ENCODE assay signal across 13 cellular contexts in the genomic region with DNA sequence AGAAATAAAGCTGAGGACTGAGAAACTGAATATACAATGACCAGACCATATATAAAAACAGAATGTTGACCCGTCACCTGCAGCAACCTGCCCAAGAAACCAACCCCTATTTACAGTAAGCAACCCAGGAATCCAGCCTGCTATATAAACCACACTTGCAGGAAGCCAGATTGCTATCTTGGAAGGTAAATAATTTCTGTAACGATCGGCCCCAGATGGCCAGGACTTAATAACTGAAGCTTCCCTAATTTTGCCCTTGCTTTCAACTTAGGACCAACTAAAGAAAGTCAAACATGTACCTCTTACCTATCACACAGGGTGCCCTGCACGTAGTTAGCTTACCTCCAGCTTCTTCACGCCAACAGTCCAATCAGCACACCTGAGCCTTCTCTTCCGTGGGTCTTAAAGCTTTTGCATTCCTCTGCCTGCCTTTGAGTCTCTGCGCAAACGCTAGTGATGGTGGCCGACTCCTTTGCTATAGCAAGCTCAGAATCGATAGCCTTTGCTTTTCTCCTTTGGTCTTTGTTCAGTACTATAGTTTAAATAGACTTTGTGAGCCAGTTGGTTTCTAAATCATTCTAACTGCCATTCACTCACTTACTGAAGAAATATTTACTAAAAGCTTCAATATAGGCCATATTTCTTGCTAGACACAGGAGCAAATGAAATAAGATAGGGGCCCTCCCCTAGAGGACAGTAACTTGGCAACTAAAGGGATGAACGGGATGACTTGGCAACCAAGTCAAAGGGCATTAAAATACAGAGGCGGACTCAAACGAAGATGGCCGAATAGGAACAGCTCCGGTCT. TPM values are rescaled to one million over a fixed set of nuclear protein-coding genes. Genes with fewer than 3 reads are reported as not detected.
A peak's percentile ranks its signal among the peaks of the same experiment; 100 is the strongest.
DNase-seq lines count a peak whose midpoint lies in the region; ATAC-seq, FAIRE-seq and TF ChIP-seq lines count a peak whose summit lies in the region.
"Had no signal": no experiment of that assay in that cellular context is flagged by ENCODE, and none has a peak within 500 bp of the region (broad histone marks: within the 10 kb centered on the region; RNA-seq: fewer than 3 reads in every experiment).

No MANE protein-coding gene starts in this region.

- DNase-seq in CD8-positive, alpha-beta T cell: no peak
- DNase-seq in H7: peak; percentile 22
- DNase-seq in K562 (ENCODE audit: extremely low read depth in 1 of 4, low spot score in 3 of 4): no peak
- no peak for DNase-seq in Kasumi-1 (lab: John Stamatoyannopoulos, UW)
- no peak for DNase-seq in DMS153 (lab: John Stamatoyannopoulos, UW)
- DNase-seq in GDM1 (lab: John Stamatoyannopoulos, UW): no peak
- DNase-seq: activated B cell treated with CpG ODN at 0.5 μM for 24 hours; effector memory CD4-positive, alpha-beta T cell; stimulated activated CD4-positive, alpha-beta T cell treated with anti-CD3 and anti-CD28 coated beads, Interleukin-1b, Interleukin-23, amount 100 ng/mL, for 48 hours had no signal

- CTCF ChIA-PET in CD8-positive, alpha-beta T cell (lab: Charles Lee): no interaction called here
- CTCF ChIA-PET in K562 (lab: Yijun Ruan, JAX; ENCODE audit: low intra/inter-chr PET ratio): no interaction called here

- peak overlapping the region; percentile 68 for H2AFZ ChIP-seq in K562 (ENCODE audit: low read depth, low read length)

- TF ChIP-seq RAD21 in K562 (CRISPR knock-in tag; conservative IDR thresholded peaks at IDR 0.05 in 1 of 2, IDR thresholded peaks at IDR 0.05 in 1 of 2): no peak

- H4K20me1 ChIP-seq in K562 (replicated peaks; ENCODE audit: control insufficient read depth, insufficient read depth, low read length): no peaks in the 10 kb centered on the region

- TF ChIP-seq EP300 in K562 (IDR thresholded peaks at IDR 0.05; ENCODE audit: low read length): no peak

- TSS peak; percentile 31 for BruUV-seq in K562 (replicated peaks; lab: Mats Ljungman, UMichigan)

- POLR2A ChIA-PET in CD8-positive, alpha-beta T cell (lab: Charles Lee): interaction anchor here (0.7 to 1.2 kb wide), 3 partner anchors 27 to 32 kb away, joined by 3 to 4 read pairs (median 3); a partner anchor contains a TSS
- POLR2A ChIA-PET in K562 (lab: Yijun Ruan, JAX): interaction anchor here (0.7 to 1.5 kb wide), 5 partner anchors 8 to 508 kb away, joined by 3 to 4 read pairs (median 3); no protein-coding TSS in a partner anchor

- no peak for FAIRE-seq in K562 (lab: Jason Lieb, UNC)
- FAIRE-seq: GM18507 had no signal

- WGBS in K562 (ENCODE audit: insufficient coverage, low coverage, missing lambda C conversion rate): 85% methylated on average over 15 of the region's 15 CpGs

- H3K27ac Mint-ChIP-seq in CD8-positive, alpha-beta T cell: peak overlapping the region; percentile 75
- H3K27ac Mint-ChIP-seq: activated B cell treated with CpG ODN at 0.5 μM for 24 hours had no signal

- H3K9me3 Mint-ChIP-seq in CD8-positive, alpha-beta T cell: no peaks in the 10 kb centered on the region
- H3K9me3 Mint-ChIP-seq: activated B cell treated with CpG ODN at 0.5 μM for 24 hours had no signal

- ATAC-seq in CD8-positive, alpha-beta T cell: no peak
- ATAC-seq in K562: peak; percentile 81
- ATAC-seq in GM18907 (IDR thresholded peaks at IDR 0.05; ENCODE audit: unreplicated experiment): no peak

- intact Hi-C loops in CD8-positive, alpha-beta T cell (cut with DNase I, micrococcal nuclease): no loop called here
- intact Hi-C loops in K562 (cut with micrococcal nuclease): no loop called here

- peaks cover 13% of the 10 kb centered on the region for H3K4me1 ChIP-seq in CD8-positive, alpha-beta T cell (ENCODE audit: insufficient read depth, low read length)
- H3K4me1 ChIP-seq in K562 (replicated peaks in 1 of 2; ENCODE audit: control insufficient read depth in 2 of 2, insufficient read depth in 2 of 2, low read length in 2 of 2): peaks cover 12 to 30% of the 10 kb centered on the region in 2 experiments; a peak in 4 of 5 replicates
- no peaks in the 10 kb centered on the region for H3K4me1 ChIP-seq in mucosa of rectum (ENCODE audit: control insufficient read depth in 2 of 2, insufficient read depth in 2 of 2, low read length in 2 of 2)

- H3K9me3 ChIP-seq in CD8-positive, alpha-beta T cell (ENCODE audit: low read length): no peaks in the 10 kb centered on the region
- H3K9me3 ChIP-seq in K562 (replicated peaks; ENCODE audit: control insufficient read depth, insufficient read depth, low read depth, low read length) (no peaks in the 10 kb centered on the region), mucosa of rectum (ENCODE audit: control insufficient read depth in 2 of 2, low read length in 2 of 2) (no peaks in the 10 kb centered on the region)
- H3K9me3 ChIP-seq: neutrophil had no signal

- in situ Hi-C loops in K562 (cut with MboI): no loop called here

- H3K27me3 Mint-ChIP-seq in CD8-positive, alpha-beta T cell (ENCODE audit: low read depth): no peaks in the 10 kb centered on the region
- H3K27me3 Mint-ChIP-seq: activated B cell treated with CpG ODN at 0.5 μM for 24 hours had no signal

- no peak for TF ChIP-seq POLR2A in K562 (conservative IDR thresholded peaks at IDR 0.05)

- H3K4me1 Mint-ChIP-seq in CD8-positive, alpha-beta T cell (ENCODE audit: low read depth): peaks cover 24% of the 10 kb centered on the region
- H3K4me1 Mint-ChIP-seq: activated B cell treated with CpG ODN at 0.5 μM for 24 hours had no signal

- no peaks in the 10 kb centered on the region for H3K79me2 ChIP-seq in K562 (ENCODE audit: control insufficient read depth, insufficient read depth, low read length)

- H3K36me3 ChIP-seq in CD8-positive, alpha-beta T cell (ENCODE audit: insufficient read depth, low read length): no peaks in the 10 kb centered on the region
- H3K36me3 ChIP-seq in H7 (replicated peaks; ENCODE audit: control insufficient read depth, insufficient read depth, low read length) (no peaks in the 10 kb centered on the region), K562 (ENCODE audit: control insufficient read depth, insufficient read depth, low read length) (peaks cover 11% of the 10 kb centered on the region; the same call in 1 of the 3 replicates), mucosa of rectum (ENCODE audit: control insufficient read depth in 2 of 2, insufficient read depth in 2 of 2, low read length in 2 of 2) (no peaks in the 10 kb centered on the region)
- H3K36me3 ChIP-seq: neutrophil had no signal

- H3K27ac ChIP-seq in CD8-positive, alpha-beta T cell (ENCODE audit: low read depth, low read length): no peak overlapping the region
- peak overlapping the region; percentile 21; the same call in 2 of the 3 replicates for H3K27ac ChIP-seq in K562 (ENCODE audit: extremely low read depth, low read depth, low read length)
- no peak overlapping the region for H3K27ac ChIP-seq in mucosa of rectum (ENCODE audit: low read depth in 2 of 2, low read length in 2 of 2)
- H3K27ac ChIP-seq: neutrophil had no signal

- H3K9ac ChIP-seq in K562 (ENCODE audit: insufficient read depth in 1 of 2, low read depth in 2 of 2, low read length in 2 of 2) (no peak overlapping the region), mucosa of rectum (ENCODE audit: low read depth in 1 of 2, low read length in 2 of 2) (no peak overlapping the region)

- peak overlapping the region; percentile 50; the same call in 1 of the 2 replicates for H3K4me2 ChIP-seq in K562 (ENCODE audit: insufficient read depth, low read length)

- no peaks in the 10 kb centered on the region for H3K27me3 ChIP-seq in CD8-positive, alpha-beta T cell (ENCODE audit: insufficient read depth, low read length)
- no peaks in the 10 kb centered on the region for H3K27me3 ChIP-seq in H7 (ENCODE audit: control insufficient read depth, insufficient read depth, low read length)
- no peaks in the 10 kb centered on the region for H3K27me3 ChIP-seq in K562 (ENCODE audit: control insufficient read depth in 2 of 2, insufficient read depth in 2 of 2, low read length in 2 of 2)
- H3K27me3 ChIP-seq in mucosa of rectum (ENCODE audit: control insufficient read depth in 2 of 2, insufficient read depth in 2 of 2, low read length in 2 of 2): no peaks in the 10 kb centered on the region
- H3K27me3 ChIP-seq: neutrophil had no signal

- no peaks in the 10 kb centered on the region for H3K9me1 ChIP-seq in K562 (ENCODE audit: control insufficient read depth, insufficient read depth, low read length)

- H3K36me3 Mint-ChIP-seq in CD8-positive, alpha-beta T cell: peaks cover 16% of the 10 kb centered on the region

- peak overlapping the region; percentile 64 for H3K4me3 Mint-ChIP-seq in CD8-positive, alpha-beta T cell
- H3K4me3 Mint-ChIP-seq: activated B cell treated with CpG ODN at 0.5 μM for 24 hours had no signal

- no peak for TF ChIP-seq CTCF in CD8-positive, alpha-beta T cell (IDR thresholded peaks at IDR 0.05)
- no peak for TF ChIP-seq CTCF in K562 (IDR thresholded peaks at IDR 0.05 in 2 of 3, conservative IDR thresholded peaks at IDR 0.05 in 1 of 3; ENCODE audit: insufficient read depth in 2 of 3, low read depth in 1 of 3, low read length in 3 of 3)

- H3K4me3 ChIP-seq in CD8-positive, alpha-beta T cell (ENCODE audit: low read depth, low read length): no peak overlapping the region
- H3K4me3 ChIP-seq in H7 (ENCODE audit: insufficient read depth, low read depth, low read length) (peak overlapping the region; percentile 35), K562 (no peak overlapping the region), mucosa of rectum (ENCODE audit: low read length in 2 of 2) (peak overlapping the region; percentile 22 to 49)

RNA-seq across cellular contexts. Expression of a gene that starts 31.3 kb away (rescaled TPM):
- 10 to 100 TPM; 19.5 to 24.1 TPM for total RNA-seq in CD8-positive, alpha-beta T cell
- total RNA-seq in H7 (2014; rRNA removed; shearing (Covaris generic)): 10.3 and 18.4 TPM in 2 replicates
- 26.8 and 64.4 TPM in 2 replicates for total RNA-seq in K562 (2011; cell fraction: chromatin; rRNA removed; ENCODE audit: low replicate concordance)
- total RNA-seq in K562 (2011; cell fraction: nucleolus; rRNA removed): 9.5 and 10.9 TPM in 2 replicates
- total RNA-seq in K562 (2011; cell fraction: nucleoplasm; rRNA removed): 33.8 and 54.4 TPM in 2 replicates
- total RNA-seq in K562 (2014; rRNA removed) (48.0 and 55.9 TPM in 2 replicates), K562 (2014; rRNA removed; fragmentation: Illumina TruSeq; extraction: Trizol) (81.3 and 93.6 TPM in 2 replicates), K562 (2015; rRNA removed; fragmentation: Illumina TruSeq; extraction: Trizol) (70.0 and 76.7 TPM in 2 replicates), K562 (2021) (34.1 and 37.0 TPM in 2 replicates)
- polyA plus RNA-seq in K562 (2011; rRNA removed) (26.9 and 39.3 TPM in 2 replicates), K562 (2014; fragmentation: Illumina TruSeq; extraction: Trizol) (66.1 and 85.1 TPM in 2 replicates), K562 (2014; fragmentation: Nextera tagmentation; extraction: Ambion mirVana) (100 to 1,000 TPM; 148 to 153 TPM), K562 (2014; rRNA removed) (65.0 and 71.4 TPM in 2 replicates)
- 5.2 and 20.5 TPM in 2 replicates for polyA plus RNA-seq in K562 (2011; cell fraction: cytosol; rRNA removed)
- polyA plus RNA-seq in K562 (2011; cell fraction: nucleus; rRNA removed): 13.5 and 23.0 TPM in 2 replicates
- polyA plus RNA-seq in K562 (2012): 27.6 and 49.8 TPM in 2 replicates
- polyA minus RNA-seq in K562 (2011; rRNA and poly(A)+ RNA removed): 27.7 and 32.2 TPM in 2 replicates
- polyA minus RNA-seq in K562 (2011; cell fraction: cytosol; rRNA and poly(A)+ RNA removed): 9.1 and 11.1 TPM in 2 replicates
- 17.2 and 31.8 TPM in 2 replicates for polyA minus RNA-seq in K562 (2011; cell fraction: nucleus; rRNA and poly(A)+ RNA removed)

Comparison
In these comparisons a context has a peak if more than half of its experiments do, and no peak if none do; other contexts are left out.
1. H3K4me3 ChIP-seq: peak in H7 (single experiment) and mucosa of rectum (2 of 2); none in CD8-positive, alpha-beta T cell (single experiment) and K562 (single experiment).